In the genomic region with DNA sequence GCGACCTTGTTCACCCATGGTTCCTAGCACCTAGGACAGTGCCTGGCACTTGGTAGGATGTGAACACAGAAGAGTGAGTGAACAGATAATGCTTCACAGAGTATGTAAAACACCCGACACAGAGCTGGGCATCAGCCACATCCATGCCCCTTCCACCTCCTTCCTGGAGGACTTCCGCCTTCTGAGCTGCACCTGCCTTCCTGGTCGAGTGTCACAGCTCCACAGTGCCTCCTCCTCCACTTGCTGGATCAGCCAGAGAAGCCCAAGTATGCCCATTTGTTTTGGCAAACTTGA, we compare ENCODE assay signal across 15 cellular contexts. TPM values are rescaled to one million over a fixed set of nuclear protein-coding genes. Genes with fewer than 3 reads are reported as not detected.
DNase-seq lines count a peak whose midpoint lies in the region; ATAC-seq and TF ChIP-seq lines count a peak whose summit lies in the region.
"Had no signal": no experiment of that assay in that cellular context is flagged by ENCODE, and none has a peak within 500 bp of the region (broad histone marks: within the 10 kb centered on the region; RNA-seq: fewer than 3 reads in every experiment).

No MANE protein-coding gene starts in this region.

- in situ Hi-C loops in G401 (cut with HindIII; ENCODE audit: low sequenced_read_pairs), result no loop called here

- H3K4me1 ChIP-seq in SK-N-SH (ENCODE audit: control insufficient read depth in 1 of 2, insufficient read depth in 2 of 2, low read depth in 1 of 2, low read length in 1 of 2) (peaks cover 10 to 19% of the 10 kb centered on the region in 2 experiments; a peak in 3 of 4 replicates), GM23338 (ENCODE audit: insufficient read depth) (no peaks in the 10 kb centered on the region), osteoblast (ENCODE audit: insufficient read depth, low read length) (peaks cover 13% of the 10 kb centered on the region), Peyer's patch (peaks cover 0 to 12% (median 0%) of the 10 kb centered on the region in 4 donors)

- H3K9ac ChIP-seq in SK-N-SH, result no peak overlapping the region

- no peaks in the 10 kb centered on the region for H3K27me3 ChIP-seq in SK-N-SH (ENCODE audit: insufficient read depth)
- H3K27me3 ChIP-seq in GM23338 (ENCODE audit: insufficient read depth), result no peaks in the 10 kb centered on the region
- peaks cover under 1% of the 10 kb centered on the region for H3K27me3 ChIP-seq in osteoblast (ENCODE audit: insufficient read depth, low read length)
- H3K27me3 ChIP-seq in Peyer's patch, result no peaks in the 10 kb centered on the region

- H3K36me3 ChIP-seq in SK-N-SH (replicated peaks in 1 of 2; ENCODE audit: control insufficient read depth in 1 of 2, insufficient read depth in 2 of 2, low read length in 1 of 2), result no peaks in the 10 kb centered on the region
- H3K36me3 ChIP-seq in GM23338 (ENCODE audit: insufficient read depth), result no peaks in the 10 kb centered on the region
- H3K36me3 ChIP-seq in osteoblast (ENCODE audit: insufficient read depth, low read length), result no peaks in the 10 kb centered on the region
- H3K36me3 ChIP-seq in Peyer's patch, result no peaks in the 10 kb centered on the region

- H3K4me1 Mint-ChIP-seq in GM23338, result peaks cover 15% of the 10 kb centered on the region
- H3K4me1 Mint-ChIP-seq in effector memory CD8-positive, alpha-beta T cell (ENCODE audit: low read depth in 2 of 2), result peaks cover 22 to 28% of the 10 kb centered on the region in 2 donors

- no peak for TF ChIP-seq CTCF in SK-N-SH (IDR thresholded peaks at IDR 0.05)
- TF ChIP-seq CTCF in GM23338 (conservative IDR thresholded peaks at IDR 0.05; ENCODE audit: low read depth in 2 of 2), result no peak
- TF ChIP-seq CTCF in osteoblast (IDR thresholded peaks at IDR 0.05; ENCODE audit: extremely low read depth, low read depth, low read length), result no peak
- TF ChIP-seq CTCF in Peyer's patch (IDR thresholded peaks at IDR 0.05), result no peak

- 72% methylated on average over 4 of the region's 4 CpGs for WGBS in SK-N-SH (ENCODE audit: low lambda C conversion rate)

- H3K9me3 ChIP-seq in SK-N-SH, result no peaks in the 10 kb centered on the region
- H3K9me3 ChIP-seq in osteoblast (ENCODE audit: low read depth, low read length), result no peaks in the 10 kb centered on the region
- H3K9me3 ChIP-seq in Peyer's patch, result no peaks in the 10 kb centered on the region

- no peak overlapping the region for H3K4me3 Mint-ChIP-seq in GM23338
- no peak overlapping the region for H3K4me3 Mint-ChIP-seq in effector memory CD8-positive, alpha-beta T cell
- H3K4me3 Mint-ChIP-seq: CD4-positive, alpha-beta T cell had no signal

- H3F3A ChIP-seq in SK-N-SH (replicated peaks; ENCODE audit: insufficient read depth) (no peaks in the 10 kb centered on the region), GM23338 (replicated peaks; ENCODE audit: low read depth) (no peaks in the 10 kb centered on the region)

- H3K27ac Mint-ChIP-seq in GM23338, result no peak overlapping the region
- H3K27ac Mint-ChIP-seq in effector memory CD8-positive, alpha-beta T cell, result no peak overlapping the region
- H3K27ac Mint-ChIP-seq: CD4-positive, alpha-beta T cell had no signal

- no peak for TF ChIP-seq EP300 in SK-N-SH (IDR thresholded peaks at IDR 0.05; ENCODE audit: borderline replicate concordance in 1 of 2, low read depth in 1 of 2, low read length in 1 of 2)

- no peak overlapping the region for H2AFZ ChIP-seq in SK-N-SH (ENCODE audit: low read depth)
- H2AFZ ChIP-seq in GM23338, result no peak overlapping the region
- no peak overlapping the region for H2AFZ ChIP-seq in osteoblast (ENCODE audit: low read length)

- H3K27me3 Mint-ChIP-seq in GM23338 (ENCODE audit: insufficient read depth, low read depth, poor library complexity), result peaks cover 8% of the 10 kb centered on the region
- no peaks in the 10 kb centered on the region for H3K27me3 Mint-ChIP-seq in effector memory CD8-positive, alpha-beta T cell

- H3K9me3 Mint-ChIP-seq in GM23338, result no peaks in the 10 kb centered on the region
- no peaks in the 10 kb centered on the region for H3K9me3 Mint-ChIP-seq in effector memory CD8-positive, alpha-beta T cell
- H3K9me3 Mint-ChIP-seq: CD4-positive, alpha-beta T cell had no signal

- H3K79me2 ChIP-seq in SK-N-SH (ENCODE audit: insufficient read depth) (no peaks in the 10 kb centered on the region), GM23338 (replicated peaks; ENCODE audit: insufficient read depth) (0 out of 2 replicates have a peak, but pooled peaks cover 2% of the 10 kb centered on the region), osteoblast (ENCODE audit: insufficient read depth, low read length) (no peaks in the 10 kb centered on the region)

- POLR2A ChIA-PET in SK-N-SH (lab: Yijun Ruan, JAX), result no interaction called here

- H3K9me2 ChIP-seq in SK-N-SH (no peaks in the 10 kb centered on the region), GM23338 (ENCODE audit: insufficient read depth) (no peaks in the 10 kb centered on the region)

- no peaks in the 10 kb centered on the region for H3K36me3 Mint-ChIP-seq in GM23338 (ENCODE audit: low read depth)
- H3K36me3 Mint-ChIP-seq in effector memory CD8-positive, alpha-beta T cell (ENCODE audit: insufficient read depth), result peaks cover 3% of the 10 kb centered on the region

- no peak overlapping the region for H3K27ac ChIP-seq in SK-N-SH (ENCODE audit: low read depth in 2 of 2, low read length in 1 of 2)
- no peak overlapping the region for H3K27ac ChIP-seq in GM23338 (ENCODE audit: low read depth)
- no peak overlapping the region for H3K27ac ChIP-seq in osteoblast (ENCODE audit: low read depth, low read length)
- H3K27ac ChIP-seq in Peyer's patch, result no peak overlapping the region

- H3K4me2 ChIP-seq in SK-N-SH (no peak overlapping the region), GM23338 (no peak overlapping the region), osteoblast (ENCODE audit: insufficient read depth, low read length) (no peak overlapping the region)

- CTCF ChIA-PET in SK-N-SH (lab: Yijun Ruan, JAX), result interaction anchor here (1.0 to 1.7 kb wide), 2 partner anchors 230 to 489 kb away, joined by 4 read pairs; no protein-coding TSS in a partner anchor

- ATAC-seq in SK-N-SH treated with all-trans-retinoic acid at 6 μM for 48 hours (no peak), GM23338 (no peak)
- no peak for ATAC-seq in effector memory CD8-positive, alpha-beta T cell (replicated peaks)
- ATAC-seq: HepG2 had no signal

- no peak for TF ChIP-seq POLR2A in Peyer's patch (IDR thresholded peaks at IDR 0.05)

- DNase-seq in SK-N-SH (no peak), GM23338 (ENCODE audit: low spot score) (no peak), NCI-H2029 treated with DMSO at 0.1 percent for 48 hours (lab: John Stamatoyannopoulos, UW) (peak; percentile 48), osteoblast (ENCODE audit: insufficient read length, low spot score, missing footprints) (peak; percentile 19), G401 (ENCODE audit: low spot score) (no peak), Peyer's patch (no peak)
- no peak for DNase-seq in effector memory CD8-positive, alpha-beta T cell
- DNase-seq: ACHN; C1 segment of cervical spinal cord; CD4-positive, alpha-beta T cell; DND-41; GF-D8; HCEC 1CT had no signal

- no peak for TF ChIP-seq RAD21 in SK-N-SH (IDR thresholded peaks at IDR 0.05; ENCODE audit: low read length)

- H4K20me1 ChIP-seq in SK-N-SH (ENCODE audit: insufficient read depth), result peaks cover 26% of the 10 kb centered on the region
- no peaks in the 10 kb centered on the region; the same call in 1 of the 2 replicates for H4K20me1 ChIP-seq in GM23338 (replicated peaks; ENCODE audit: insufficient read depth)
- peaks cover 49% of the 10 kb centered on the region for H4K20me1 ChIP-seq in osteoblast (ENCODE audit: insufficient read depth, low read length)

- H3K4me3 ChIP-seq in SK-N-SH (ENCODE audit: low read depth in 2 of 2, low read length in 1 of 2) (no peak overlapping the region), GM23338 (no peak overlapping the region), osteoblast (ENCODE audit: insufficient read depth, low read length) (no peak overlapping the region), Peyer's patch (no peak overlapping the region)

TF ChIP-seq in SK-N-SH, 30 proteins besides CTCF, POLR2A, EP300 and RAD21 (continues in another document):
- TF ChIP-seq NFIC (IDR thresholded peaks at IDR 0.05; ENCODE audit: borderline replicate concordance), result no peak

TF ChIP-seq in SK-N-SH treated with all-trans-retinoic acid at 6 μM for 48 hours, 23 proteins besides CTCF, POLR2A, EP300 and RAD21 (continues in another document):
- TF ChIP-seq ZNF565 (CRISPR knock-in tag; conservative IDR thresholded peaks at IDR 0.05; ENCODE audit: low read depth) (no peak), BACH2 (CRISPR knock-in tag; IDR thresholded peaks at IDR 0.05; ENCODE audit: borderline replicate concordance) (no peak)

TF ChIP-seq in GM23338, 12 proteins besides CTCF, POLR2A, EP300 and RAD21 (continues in another document):
- TF ChIP-seq, protein P1, sequence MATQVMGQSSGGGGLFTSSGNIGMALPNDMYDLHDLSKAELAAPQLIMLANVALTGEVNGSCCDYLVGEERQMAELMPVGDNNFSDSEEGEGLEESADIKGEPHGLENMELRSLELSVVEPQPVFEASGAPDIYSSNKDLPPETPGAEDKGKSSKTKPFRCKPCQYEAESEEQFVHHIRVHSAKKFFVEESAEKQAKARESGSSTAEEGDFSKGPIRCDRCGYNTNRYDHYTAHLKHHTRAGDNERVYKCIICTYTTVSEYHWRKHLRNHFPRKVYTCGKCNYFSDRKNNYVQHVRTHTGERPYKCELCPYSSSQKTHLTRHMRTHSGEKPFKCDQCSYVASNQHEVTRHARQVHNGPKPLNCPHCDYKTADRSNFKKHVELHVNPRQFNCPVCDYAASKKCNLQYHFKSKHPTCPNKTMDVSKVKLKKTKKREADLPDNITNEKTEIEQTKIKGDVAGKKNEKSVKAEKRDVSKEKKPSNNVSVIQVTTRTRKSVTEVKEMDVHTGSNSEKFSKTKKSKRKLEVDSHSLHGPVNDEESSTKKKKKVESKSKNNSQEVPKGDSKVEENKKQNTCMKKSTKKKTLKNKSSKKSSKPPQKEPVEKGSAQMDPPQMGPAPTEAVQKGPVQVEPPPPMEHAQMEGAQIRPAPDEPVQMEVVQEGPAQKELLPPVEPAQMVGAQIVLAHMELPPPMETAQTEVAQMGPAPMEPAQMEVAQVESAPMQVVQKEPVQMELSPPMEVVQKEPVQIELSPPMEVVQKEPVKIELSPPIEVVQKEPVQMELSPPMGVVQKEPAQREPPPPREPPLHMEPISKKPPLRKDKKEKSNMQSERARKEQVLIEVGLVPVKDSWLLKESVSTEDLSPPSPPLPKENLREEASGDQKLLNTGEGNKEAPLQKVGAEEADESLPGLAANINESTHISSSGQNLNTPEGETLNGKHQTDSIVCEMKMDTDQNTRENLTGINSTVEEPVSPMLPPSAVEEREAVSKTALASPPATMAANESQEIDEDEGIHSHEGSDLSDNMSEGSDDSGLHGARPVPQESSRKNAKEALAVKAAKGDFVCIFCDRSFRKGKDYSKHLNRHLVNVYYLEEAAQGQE (IDR thresholded peaks at IDR 0.05; ENCODE audit: unreplicated experiment), result peak; percentile 41

RNA-seq across cellular contexts. Expression of a gene that starts 20.1 kb away (rescaled TPM):
- polyA plus RNA-seq in SK-N-SH (2012; rRNA removed) (3.8 and 4.5 TPM in 2 replicates), GM23338 (2016; fragmentation: Nextera tagmentation; extraction: Ambion mirVana) (0.97 and 1.1 TPM in 2 replicates)
- polyA plus RNA-seq in SK-N-SH (2012; cell fraction: cytosol; rRNA removed), result 2.2 and 3.6 TPM in 2 replicates
- 7.5 and 8.0 TPM in 2 replicates for polyA plus RNA-seq in SK-N-SH (2012; cell fraction: nucleus; rRNA removed)
- 10.4 and 13.4 TPM in 2 replicates for total RNA-seq in GM23338 (2014; rRNA removed; shearing (Covaris generic))
- total RNA-seq in osteoblast (5.4 and 6.8 TPM in 2 replicates), Peyer's patch (10 to 100 TPM in 1 of 4 donors, 1 to 10 TPM in 3; 4.4 to 10.7 (median 7.0) TPM)
- total RNA-seq in G401 (2014; rRNA removed; shearing (Covaris generic)), result 5.1 and 7.2 TPM in 2 replicates

Comparison
In these comparisons a context has a peak if more than half of its experiments do, and no peak if none do; other contexts are left out.
1. DNase-seq: peak in NCI-H2029 treated with DMSO at 0.1 percent for 48 hours (single experiment) and osteoblast (single experiment); none in SK-N-SH (single experiment), GM23338 (single experiment), G401 (single experiment), effector memory CD8-positive, alpha-beta T cell (0 of 3) and Peyer's patch (0 of 3).